23 cellular contexts compared by ENCODE assay signal in genomic region chr10:96646251-96646740, GRCh38. TPM values are rescaled to one million over a fixed set of nuclear protein-coding genes. Genes with fewer than 3 reads are reported as not detected.
DNase-seq lines count a peak whose midpoint lies in the region; FAIRE-seq and TF ChIP-seq lines count a peak whose summit lies in the region.
"Had no signal": no experiment of that assay in that cellular context is flagged by ENCODE, and none has a peak within 500 bp of the region (broad histone marks: within the 10 kb centered on the region; RNA-seq: fewer than 3 reads in every experiment).

No MANE protein-coding gene starts in this region.

- DNase-seq in CD1c-positive myeloid dendritic cell (ENCODE audit: extremely low spot score) (peak; percentile 15), immature natural killer cell (no peak), osteoblast (ENCODE audit: insufficient read length, low spot score, missing footprints) (peak; percentile 17), glomerular visceral epithelial cell (ENCODE audit: extremely low spot score) (no peak), DMS79 (lab: John Stamatoyannopoulos, UW) (no peak), hepatic stellate cell (ENCODE audit: low spot score) (no peak), small intestine (no peak)
- DNase-seq: activated CD4-positive, alpha-beta memory T cell treated with anti-CD3 and anti-CD28 coated beads for 36 hours; activated gamma-delta T cell treated with Interleukin-2 at 50 U/mL for 16 hours; CD8-positive, alpha-beta T cell; heart left ventricle; NCI-H1694; NCI-H2171 treated with DMSO at 0.1 percent for 48 hours; NCI-H526 treated with DMSO at 0.1 percent for 48 hours; ovary; sigmoid colon; T1000 had no signal

- no peaks in the 10 kb centered on the region for H3K9me2 ChIP-seq in OCI-LY1 (ENCODE audit: low read depth, low read length)

- no peaks in the 10 kb centered on the region for H3K79me2 ChIP-seq in OCI-LY1 (ENCODE audit: insufficient read depth, low read length)
- no peaks in the 10 kb centered on the region for H3K79me2 ChIP-seq in osteoblast (ENCODE audit: insufficient read depth, low read length)

- TF ChIP-seq CTCF in OCI-LY1 (IDR thresholded peaks at IDR 0.05; ENCODE audit: low read length) (no peak), osteoblast (IDR thresholded peaks at IDR 0.05; ENCODE audit: extremely low read depth, low read depth, low read length) (no peak)

- no peaks in the 10 kb centered on the region for H4K20me1 ChIP-seq in OCI-LY1 (ENCODE audit: insufficient read depth, low read length)
- H4K20me1 ChIP-seq in osteoblast (ENCODE audit: insufficient read depth, low read length), result no peaks in the 10 kb centered on the region

- peaks cover 49 to 73% (median 54%) of the 10 kb centered on the region in 3 donors for H3K36me3 Mint-ChIP-seq in immature natural killer cell
- H3K36me3 Mint-ChIP-seq: activated CD4-positive, alpha-beta memory T cell treated with anti-CD3 and anti-CD28 coated beads for 36 hours; WTC11 had no signal

- peaks cover 46 to 69% of the 10 kb centered on the region in 2 donors for H3K4me1 Mint-ChIP-seq in immature natural killer cell
- H3K4me1 Mint-ChIP-seq: WTC11 had no signal

- WGBS in small intestine, 3 donors, result 74 to 83% (median 81%) methylated on average over 5 of the region's 5 CpGs

- H3K27ac ChIP-seq in OCI-LY1 (ENCODE audit: low read depth, low read length, poor library complexity, severe bottlenecking), result peak overlapping the region; percentile 1
- no peak overlapping the region for H3K27ac ChIP-seq in osteoblast (ENCODE audit: low read depth, low read length)
- H3K27ac ChIP-seq in small intestine (ENCODE audit: low read depth in 1 of 2, low read length in 1 of 2), result no peak overlapping the region
- H3K27ac ChIP-seq: cardiac muscle cell, KMS-11, ovary, vagina had no signal

- H3K4me3 ChIP-seq in OCI-LY1 (ENCODE audit: low read depth, low read length, poor library complexity, severe bottlenecking) (no peak overlapping the region), osteoblast (ENCODE audit: insufficient read depth, low read length) (no peak overlapping the region), small intestine (ENCODE audit: low read depth in 1 of 2, low read length in 2 of 2) (no peak overlapping the region)
- H3K4me3 ChIP-seq: cardiac muscle cell, heart left ventricle, ovary, sigmoid colon, vagina had no signal

- H3K27me3 Mint-ChIP-seq in immature natural killer cell (ENCODE audit: low read depth in 3 of 3), result peaks cover 0 to 15% (median 3%) of the 10 kb centered on the region in 3 donors
- H3K27me3 Mint-ChIP-seq: activated CD4-positive, alpha-beta memory T cell treated with anti-CD3 and anti-CD28 coated beads for 36 hours had no signal

- peak overlapping the region; percentile 55 to 98 (median 88) for H3K27ac Mint-ChIP-seq in immature natural killer cell
- H3K27ac Mint-ChIP-seq: activated CD4-positive, alpha-beta memory T cell treated with anti-CD3 and anti-CD28 coated beads for 36 hours; CD8-positive, alpha-beta T cell; WTC11 had no signal

- H3K4me3 Mint-ChIP-seq in immature natural killer cell, result peak overlapping the region in 4 of 5 donors; percentile 37 to 80 (median 68)
- H3K4me3 Mint-ChIP-seq: activated CD4-positive, alpha-beta memory T cell treated with anti-CD3 and anti-CD28 coated beads for 36 hours; WTC11 had no signal

- H3K4me2 ChIP-seq in OCI-LY1 (ENCODE audit: low read length) (no peak overlapping the region), osteoblast (ENCODE audit: insufficient read depth, low read length) (no peak overlapping the region)
- H3K4me2 ChIP-seq: KMS-11 had no signal

- H3K9ac ChIP-seq in OCI-LY1 (ENCODE audit: low read length), result no peak overlapping the region
- H3K9ac ChIP-seq: KMS-11 had no signal

- H3K4me1 ChIP-seq in OCI-LY1 (ENCODE audit: insufficient read depth, low read length, severe bottlenecking), result peaks cover 15% of the 10 kb centered on the region
- no peaks in the 10 kb centered on the region for H3K4me1 ChIP-seq in osteoblast (ENCODE audit: insufficient read depth, low read length)
- H3K4me1 ChIP-seq in small intestine (ENCODE audit: control insufficient read depth in 2 of 2, insufficient read depth in 1 of 2, low read depth in 1 of 2, low read length in 1 of 2), result no peaks in the 10 kb centered on the region
- H3K4me1 ChIP-seq: sigmoid colon, vagina had no signal

- no peaks in the 10 kb centered on the region for H3K27me3 ChIP-seq in OCI-LY1 (ENCODE audit: insufficient read depth, low read length)
- peaks cover 7% of the 10 kb centered on the region for H3K27me3 ChIP-seq in osteoblast (ENCODE audit: insufficient read depth, low read length)
- no peaks in the 10 kb centered on the region for H3K27me3 ChIP-seq in small intestine (ENCODE audit: control insufficient read depth in 2 of 2, insufficient read depth in 2 of 2, low read length in 2 of 2)
- H3K27me3 ChIP-seq: cardiac muscle cell, ovary, sigmoid colon, vagina had no signal

- no peaks in the 10 kb centered on the region for H3K9me3 Mint-ChIP-seq in immature natural killer cell
- H3K9me3 Mint-ChIP-seq: activated CD4-positive, alpha-beta memory T cell treated with anti-CD3 and anti-CD28 coated beads for 36 hours; CD8-positive, alpha-beta T cell; WTC11 had no signal

- no peaks in the 10 kb centered on the region for H3F3A ChIP-seq in OCI-LY1 (ENCODE audit: insufficient read depth, low read length)

- no peaks in the 10 kb centered on the region for H3K9me3 ChIP-seq in OCI-LY1 (ENCODE audit: low read length)
- no peaks in the 10 kb centered on the region for H3K9me3 ChIP-seq in osteoblast (ENCODE audit: low read depth, low read length)
- no peaks in the 10 kb centered on the region for H3K9me3 ChIP-seq in small intestine (ENCODE audit: control insufficient read depth, low read depth)
- H3K9me3 ChIP-seq: heart left ventricle, ovary, sigmoid colon, vagina had no signal

- H3K36me3 ChIP-seq in OCI-LY1 (ENCODE audit: insufficient read depth, low read length), result peaks cover 93% of the 10 kb centered on the region
- no peaks in the 10 kb centered on the region for H3K36me3 ChIP-seq in osteoblast (ENCODE audit: insufficient read depth, low read length)
- peaks cover 0 to 2% of the 10 kb centered on the region in 2 donors for H3K36me3 ChIP-seq in small intestine (ENCODE audit: control insufficient read depth in 2 of 2, insufficient read depth in 2 of 2, low read length in 2 of 2)
- H3K36me3 ChIP-seq: cardiac muscle cell, ovary, sigmoid colon, vagina had no signal

- no peak for FAIRE-seq in small intestine (lab: Jason Lieb, UNC)
- FAIRE-seq: endothelial cell of umbilical vein had no signal

- no peak overlapping the region for H2AFZ ChIP-seq in OCI-LY1 (ENCODE audit: low read length)
- no peak overlapping the region for H2AFZ ChIP-seq in osteoblast (ENCODE audit: low read length)

RNA-seq across cellular contexts. Expression of gene TM9SF3, which starts 59.5 kb away (rescaled TPM):
- polyA plus RNA-seq in immature natural killer cell (10 to 100 TPM; 66.9 to 90.9 (median 87.2) TPM), small intestine (10 to 100 TPM; 30.3 to 91.1 (median 34.0) TPM)
- total RNA-seq in osteoblast, result 118 and 124 TPM in 2 replicates

Comparison
In these comparisons a context has a peak if more than half of its experiments do, and no peak if none do; other contexts are left out.
1. DNase-seq: peak in CD1c-positive myeloid dendritic cell (single experiment) and osteoblast (single experiment); none in immature natural killer cell (0 of 3), glomerular visceral epithelial cell (single experiment), DMS79 (single experiment), hepatic stellate cell (single experiment) and small intestine (single experiment).